ENCODE assay signal across 17 cellular contexts in genomic region chr1:210674151-210674550, GRCh38.
A peak's percentile ranks its signal among the peaks of the same experiment; 100 is the strongest.
DNase-seq lines count a peak whose midpoint lies in the region; ATAC-seq and TF ChIP-seq lines count a peak whose summit lies in the region.
"Had no signal": no experiment of that assay in that cellular context is flagged by ENCODE, and none has a peak within 500 bp of the region (broad histone marks: within the 10 kb centered on the region; RNA-seq: fewer than 3 reads in every experiment).

No MANE protein-coding gene starts in this region.

- H2BK5ac ChIP-seq in mesenchymal stem cell (ENCODE audit: low read depth, low read length, poor library complexity, severe bottlenecking) = no peak overlapping the region

- H2BK15ac ChIP-seq in mesenchymal stem cell (ENCODE audit: low read depth, poor library complexity, severe bottlenecking) = no peak overlapping the region

- ATAC-seq in activated naive CD4-positive, alpha-beta T cell treated with anti-CD3 and anti-CD28 coated beads, Interleukin-2, amount 50 U/mL, for 72 hours = no peak
- ATAC-seq: CD8-positive, alpha-beta T cell had no signal

- no peak overlapping the region for H4K8ac ChIP-seq in mesenchymal stem cell (ENCODE audit: low read length)

- no peak overlapping the region for H3K9ac ChIP-seq in mesenchymal stem cell (ENCODE audit: low read length)
- H3K9ac ChIP-seq: BLaER1 treated with 17β-estradiol and CSF1 and Interleukin-3, amounts not matched to agents 10 nM and 100 nM had no signal

- 77% methylated on average over 3 of the region's 3 CpGs for WGBS in mesenchymal stem cell

- H3K27me3 ChIP-seq in mesenchymal stem cell (ENCODE audit: control insufficient read depth in 1 of 2, insufficient read depth in 1 of 2, low read length in 2 of 2) = no peaks in the 10 kb centered on the region
- H3K27me3 ChIP-seq: BLaER1 treated with 17β-estradiol and CSF1 and Interleukin-3, amounts not matched to agents 10 nM and 100 nM had no signal

- no peak overlapping the region for H3K4me3 ChIP-seq in coronary artery
- H3K4me3 ChIP-seq in mesenchymal stem cell (ENCODE audit: insufficient read depth in 1 of 2, low read depth in 1 of 2, low read length in 2 of 2) = no peak overlapping the region
- H3K4me3 ChIP-seq: BLaER1 treated with 17β-estradiol and CSF1 and Interleukin-3, amounts not matched to agents 10 nM and 100 nM had no signal

- H3K9me3 ChIP-seq in mesenchymal stem cell (ENCODE audit: control insufficient read depth, low read length) = no peaks in the 10 kb centered on the region
- H3K9me3 ChIP-seq: BLaER1 treated with 17β-estradiol and CSF1 and Interleukin-3, amounts not matched to agents 10 nM and 100 nM; Caco-2 had no signal

- H3K4ac ChIP-seq in mesenchymal stem cell (ENCODE audit: low read depth in 1 of 2, low read length in 2 of 2) = no peak overlapping the region

- H3K14ac ChIP-seq in mesenchymal stem cell (ENCODE audit: low read length in 2 of 2) = no peak overlapping the region

- no peak overlapping the region for H3K4me2 ChIP-seq in mesenchymal stem cell (ENCODE audit: low read length, poor library complexity, severe bottlenecking)
- H3K4me2 ChIP-seq: BLaER1 treated with 17β-estradiol and CSF1 and Interleukin-3, amounts not matched to agents 10 nM and 100 nM had no signal

- peak overlapping the region; percentile 21 for H4K91ac ChIP-seq in mesenchymal stem cell (ENCODE audit: low read length)

- no peak overlapping the region for H2BK12ac ChIP-seq in mesenchymal stem cell (ENCODE audit: low read length in 2 of 2)

- no peak for TF ChIP-seq CTCF in coronary artery (IDR thresholded peaks at IDR 0.05)

- no peak overlapping the region for H2BK120ac ChIP-seq in mesenchymal stem cell (ENCODE audit: low read depth, low read length)

- no peak overlapping the region for H2AK5ac ChIP-seq in mesenchymal stem cell (ENCODE audit: low read length, severe bottlenecking)

- DNase-seq in activated naive CD4-positive, alpha-beta T cell treated with anti-CD3 and anti-CD28 coated beads, Interleukin-2, amount 50 U/mL, for 72 hours (ENCODE audit: low spot score in 2 of 2) = no peak
- DNase-seq in activated naive CD4-positive, alpha-beta T cell treated with anti-CD3 and anti-CD28 coated beads, Interleukin-2, amount 50 U/mL, for 16 hours = no peak
- peak; percentile 52 for DNase-seq in coronary artery (ENCODE audit: low spot score)
- no peak for DNase-seq in mesenchymal stem cell
- DNase-seq in SHP77 (lab: John Stamatoyannopoulos, UW) = no peak
- no peak for DNase-seq in stimulated activated CD4-positive, alpha-beta T cell treated with anti-CD3 and anti-CD28 coated beads, Interleukin-1b, Interleukin-23, amount 100 ng/mL, for 48 hours
- DNase-seq: 8988T; AML-193; Caco-2; Calu3; CD4-positive, alpha-beta T cell; CD8-positive, alpha-beta T cell; DMS79 treated with DMSO at 0.1 percent for 48 hours; GF-D8 had no signal

- H3K27ac ChIP-seq in coronary artery (no peak overlapping the region), mesenchymal stem cell (ENCODE audit: low read length, poor library complexity, severe bottlenecking) (no peak overlapping the region)
- H3K27ac ChIP-seq: BLaER1 treated with 17β-estradiol and CSF1 and Interleukin-3, amounts not matched to agents 10 nM and 100 nM; C4-2B had no signal

- H3K18ac ChIP-seq in mesenchymal stem cell (ENCODE audit: low read depth in 1 of 2, low read length in 2 of 2) = no peak overlapping the region

- H3K9me3 Mint-ChIP-seq in activated naive CD4-positive, alpha-beta T cell treated with anti-CD3 and anti-CD28 coated beads, Interleukin-2, amount 50 U/mL, for 72 hours = no peaks in the 10 kb centered on the region
- H3K9me3 Mint-ChIP-seq: CD4-positive, alpha-beta T cell; CD8-positive, alpha-beta T cell had no signal

- peaks cover 1% of the 10 kb centered on the region for H3K79me1 ChIP-seq in mesenchymal stem cell (replicated peaks; ENCODE audit: low read length, poor library complexity, severe bottlenecking)

- H2AFZ ChIP-seq in mesenchymal stem cell (ENCODE audit: low read depth, low read length) = no peak overlapping the region

- H3K36me3 Mint-ChIP-seq in activated naive CD4-positive, alpha-beta T cell treated with anti-CD3 and anti-CD28 coated beads, Interleukin-2, amount 50 U/mL, for 72 hours = no peaks in the 10 kb centered on the region
- H3K36me3 Mint-ChIP-seq: CD8-positive, alpha-beta T cell had no signal

- H3K4me1 ChIP-seq in mesenchymal stem cell (ENCODE audit: control insufficient read depth, insufficient read depth, low read depth, low read length) = no peaks in the 10 kb centered on the region
- H3K4me1 ChIP-seq: BLaER1 treated with 17β-estradiol and CSF1 and Interleukin-3, amounts not matched to agents 10 nM and 100 nM; Caco-2 had no signal

- peak overlapping the region; percentile 15 for H3K27ac Mint-ChIP-seq in activated naive CD4-positive, alpha-beta T cell treated with anti-CD3 and anti-CD28 coated beads, Interleukin-2, amount 50 U/mL, for 72 hours
- H3K27ac Mint-ChIP-seq: B cell; CD4-positive, alpha-beta T cell; CD8-positive, alpha-beta T cell had no signal

- H3K36me3 ChIP-seq in mesenchymal stem cell (ENCODE audit: control insufficient read depth in 1 of 2, insufficient read depth in 2 of 2, low read depth in 1 of 2, low read length in 2 of 2) = peaks cover 0 to 6% of the 10 kb centered on the region in 2 experiments
- H3K36me3 ChIP-seq: BLaER1 treated with 17β-estradiol and CSF1 and Interleukin-3, amounts not matched to agents 10 nM and 100 nM had no signal

- H3K23ac ChIP-seq in mesenchymal stem cell (ENCODE audit: low read length in 2 of 2) = no peak overlapping the region
